Comparison of ENCODE assay signal across 25 cellular contexts in genomic region chr11:120244476-120244875, GRCh38. TPM values are rescaled to one million over a fixed set of nuclear protein-coding genes. Genes with fewer than 3 reads are reported as not detected.
DNase-seq lines count a peak whose midpoint lies in the region; ATAC-seq and TF ChIP-seq lines count a peak whose summit lies in the region.
"Had no signal": no experiment of that assay in that cellular context is flagged by ENCODE, and none has a peak within 500 bp of the region (broad histone marks: within the 10 kb centered on the region; RNA-seq: fewer than 3 reads in every experiment).

No MANE protein-coding gene starts in this region.

- no peaks in the 10 kb centered on the region for H3K36me3 ChIP-seq in spleen
- H3K36me3 ChIP-seq: SJCRH30, thyroid gland had no signal

- CTCF ChIA-PET in activated CD4-positive, alpha-beta memory T cell treated with anti-CD3 and anti-CD28 coated beads for 36 hours (lab: Charles Lee), result interaction anchor here (1.1 to 6.5 kb wide), 4 partner anchors 10 to 57 kb away, joined by 3 to 33 read pairs (median 8); no protein-coding TSS in a partner anchor
- CTCF ChIA-PET in activated CD4-positive, alpha-beta memory T cell treated with anti-CD3 and anti-CD28 coated beads, Interleukin-2, amount 10 ng/mL, durations not matched to agents 7 days and 5 days (lab: Charles Lee), result interaction anchor here (0.6 to 9.6 kb wide), 5 partner anchors 9 to 191 kb away, joined by 3 to 113 read pairs (median 4); no protein-coding TSS in a partner anchor

- no peak overlapping the region for H3K4me3 Mint-ChIP-seq in activated CD4-positive, alpha-beta memory T cell treated with anti-CD3 and anti-CD28 coated beads for 36 hours
- H3K4me3 Mint-ChIP-seq in activated CD4-positive, alpha-beta memory T cell treated with anti-CD3 and anti-CD28 coated beads, Interleukin-2, amount 10 ng/mL, durations not matched to agents 7 days and 5 days, result no peak overlapping the region
- H3K4me3 Mint-ChIP-seq in chondrocyte (ENCODE audit: unreplicated experiment), result no peak overlapping the region
- H3K4me3 Mint-ChIP-seq: CD4-positive, alpha-beta T cell; stimulated activated memory B cell treated with anti-CD40 and anti-IgM and Interleukin-4, amounts not matched to agents 10 μg/mL and 1 μg/mL and 100 μg/mL, for 72 hours had no signal

- intact Hi-C loops in activated CD4-positive, alpha-beta memory T cell treated with anti-CD3 and anti-CD28 coated beads for 36 hours (cut with micrococcal nuclease), result no loop called here
- intact Hi-C loops in spleen (cut with DNase I; ENCODE audit: low total_unique reads), result no loop called here

- peaks cover 0 to 7% (median 3%) of the 10 kb centered on the region in 6 donors for H3K4me1 ChIP-seq in spleen
- H3K4me1 ChIP-seq: SJCRH30 had no signal

- no peak for TF ChIP-seq CTCF in chondrocyte (IDR thresholded peaks at IDR 0.05)
- no peak for TF ChIP-seq CTCF in spleen (IDR thresholded peaks at IDR 0.05 in 8 of 11, conservative IDR thresholded peaks at IDR 0.05 in 3 of 11)

- H3K36me3 Mint-ChIP-seq in activated CD4-positive, alpha-beta memory T cell treated with anti-CD3 and anti-CD28 coated beads for 36 hours, result no peaks in the 10 kb centered on the region
- H3K36me3 Mint-ChIP-seq in activated CD4-positive, alpha-beta memory T cell treated with anti-CD3 and anti-CD28 coated beads, Interleukin-2, amount 10 ng/mL, durations not matched to agents 7 days and 5 days (ENCODE audit: low read depth), result peaks cover 4% of the 10 kb centered on the region
- H3K36me3 Mint-ChIP-seq in chondrocyte (ENCODE audit: low read depth), result no peaks in the 10 kb centered on the region
- H3K36me3 Mint-ChIP-seq: stimulated activated memory B cell treated with anti-CD40 and anti-IgM and Interleukin-4, amounts not matched to agents 10 μg/mL and 1 μg/mL and 100 μg/mL, for 72 hours had no signal

- TF ChIP-seq POLR2A in spleen (IDR thresholded peaks at IDR 0.05), result no peak

- no peak for ATAC-seq in HG03442 (IDR thresholded peaks at IDR 0.05; ENCODE audit: unreplicated experiment)
- no peak for ATAC-seq in HG02973 (IDR thresholded peaks at IDR 0.05; ENCODE audit: unreplicated experiment)
- ATAC-seq: body of pancreas; left ventricle myocardium superior; stimulated activated memory B cell treated with anti-CD40 and anti-IgM and Interleukin-4, amounts not matched to agents 10 μg/mL and 1 μg/mL and 100 μg/mL, for 72 hours had no signal

- no peaks in the 10 kb centered on the region for H3K9me3 ChIP-seq in spleen
- H3K9me3 ChIP-seq: body of pancreas, SJCRH30, thyroid gland had no signal

- H3K27ac Mint-ChIP-seq in activated CD4-positive, alpha-beta memory T cell treated with anti-CD3 and anti-CD28 coated beads for 36 hours, result no peak overlapping the region
- no peak overlapping the region for H3K27ac Mint-ChIP-seq in activated CD4-positive, alpha-beta memory T cell treated with anti-CD3 and anti-CD28 coated beads, Interleukin-2, amount 10 ng/mL, durations not matched to agents 7 days and 5 days
- no peak overlapping the region for H3K27ac Mint-ChIP-seq in chondrocyte (ENCODE audit: unreplicated experiment)
- H3K27ac Mint-ChIP-seq: CD4-positive, alpha-beta T cell; stimulated activated memory B cell treated with anti-CD40 and anti-IgM and Interleukin-4, amounts not matched to agents 10 μg/mL and 1 μg/mL and 100 μg/mL, for 72 hours had no signal

- peak; percentile 25 for DNase-seq in activated CD4-positive, alpha-beta memory T cell treated with anti-CD3 and anti-CD28 coated beads for 36 hours
- no peak for DNase-seq in activated CD4-positive, alpha-beta memory T cell treated with anti-CD3 and anti-CD28 coated beads, Interleukin-2, amount 10 ng/mL, durations not matched to agents 7 days and 5 days
- DNase-seq in NCI-H226 (peak; percentile 73), chondrocyte (ENCODE audit: low spot score) (peak; percentile 15), spleen (peak; percentile 16)
- no peak for DNase-seq in central memory CD4-positive, alpha-beta T cell
- DNase-seq: activated CD4-positive, CD25-positive, alpha-beta regulatory T cell; activated CD8-positive, alpha-beta memory T cell treated with anti-CD3 and anti-CD28 coated beads, Interleukin-2, amount 50 U/mL, for 4 hours; activated naive CD4-positive, alpha-beta T cell; body of pancreas; CD4-positive, alpha-beta T cell; DMS53; GOT3; left ventricle myocardium superior; NCI-H2029 treated with DMSO at 0.1 percent for 48 hours; NCI-H524; retina; SJCRH30; thyroid gland had no signal

- WGBS in spleen, 5 donors, result 59 to 70% (median 65%) methylated on average over 4 of the region's 4 CpGs

- H3K4me3 ChIP-seq in spleen, result no peak overlapping the region
- H3K4me3 ChIP-seq: body of pancreas, SJCRH30, thyroid gland had no signal

- POLR2A ChIA-PET in activated CD4-positive, alpha-beta memory T cell treated with anti-CD3 and anti-CD28 coated beads for 36 hours (lab: Charles Lee), result interaction anchor here (0.5 kb wide), 1 partner anchor 601 kb away, joined by 5 read pairs; no protein-coding TSS in a partner anchor
- POLR2A ChIA-PET in activated CD4-positive, alpha-beta memory T cell treated with anti-CD3 and anti-CD28 coated beads, Interleukin-2, amount 10 ng/mL, durations not matched to agents 7 days and 5 days (lab: Charles Lee), result interaction anchor here (1.3 kb wide), 1 partner anchor 9 kb away, joined by 3 read pairs; no protein-coding TSS in a partner anchor

- H3K27ac ChIP-seq in spleen, result no peak overlapping the region
- H3K27ac ChIP-seq: body of pancreas, epithelial cell of prostate, SJCRH30, thyroid gland had no signal

- no peaks in the 10 kb centered on the region for H3K9me3 Mint-ChIP-seq in activated CD4-positive, alpha-beta memory T cell treated with anti-CD3 and anti-CD28 coated beads for 36 hours
- no peaks in the 10 kb centered on the region for H3K9me3 Mint-ChIP-seq in activated CD4-positive, alpha-beta memory T cell treated with anti-CD3 and anti-CD28 coated beads, Interleukin-2, amount 10 ng/mL, durations not matched to agents 7 days and 5 days
- no peaks in the 10 kb centered on the region for H3K9me3 Mint-ChIP-seq in chondrocyte (ENCODE audit: low read depth)
- H3K9me3 Mint-ChIP-seq: CD4-positive, alpha-beta T cell; stimulated activated memory B cell treated with anti-CD40 and anti-IgM and Interleukin-4, amounts not matched to agents 10 μg/mL and 1 μg/mL and 100 μg/mL, for 72 hours had no signal

- H3K27me3 Mint-ChIP-seq in activated CD4-positive, alpha-beta memory T cell treated with anti-CD3 and anti-CD28 coated beads for 36 hours, result peaks cover 80% of the 10 kb centered on the region
- H3K27me3 Mint-ChIP-seq in activated CD4-positive, alpha-beta memory T cell treated with anti-CD3 and anti-CD28 coated beads, Interleukin-2, amount 10 ng/mL, durations not matched to agents 7 days and 5 days, result peaks cover 78% of the 10 kb centered on the region
- H3K27me3 Mint-ChIP-seq in chondrocyte (ENCODE audit: low read depth), result peaks cover 83% of the 10 kb centered on the region

- peaks cover 31% of the 10 kb centered on the region for H3K4me1 Mint-ChIP-seq in activated CD4-positive, alpha-beta memory T cell treated with anti-CD3 and anti-CD28 coated beads for 36 hours (ENCODE audit: low read depth)
- peaks cover 47% of the 10 kb centered on the region for H3K4me1 Mint-ChIP-seq in activated CD4-positive, alpha-beta memory T cell treated with anti-CD3 and anti-CD28 coated beads, Interleukin-2, amount 10 ng/mL, durations not matched to agents 7 days and 5 days
- peaks cover 11% of the 10 kb centered on the region for H3K4me1 Mint-ChIP-seq in chondrocyte (ENCODE audit: low read depth)

- H3K27me3 ChIP-seq in spleen (replicated peaks in 1 of 7), result peaks cover 3 to 94% (median 26%) of the 10 kb centered on the region in 7 donors
- H3K27me3 ChIP-seq: body of pancreas, thyroid gland had no signal

RNA-seq across cellular contexts. Expression of gene POU2F3, which starts 4.5 kb away (rescaled TPM):
- total RNA-seq in activated CD4-positive, alpha-beta memory T cell treated with anti-CD3 and anti-CD28 coated beads for 36 hours, result not detected
- total RNA-seq in activated CD4-positive, alpha-beta memory T cell treated with anti-CD3 and anti-CD28 coated beads, Interleukin-2, amount 10 ng/mL, durations not matched to agents 7 days and 5 days, result not detected
- total RNA-seq in chondrocyte, result not detected in 3 replicates
- under 1 TPM in 3 of 7 donors, not detected in 4; 0.22 to 0.27 (median 0.26) TPM for total RNA-seq in spleen
- under 1 TPM; 0.04 to 0.16 (median 0.05) TPM for polyA plus RNA-seq in spleen
- total RNA-seq: CD4-positive, alpha-beta T cell; left ventricle myocardium superior; SJCRH30; T-helper 2 cell treated with Interferon-gamma antibody and Interleukin-4, amounts not matched to agents 100 ng/mL and 5 ng/mL, for 36 hours had no signal
- polyA plus RNA-seq: AG04450 had no signal

RNA-seq across cellular contexts. Expression of gene OAF, which starts 33.6 kb away (rescaled TPM):
- total RNA-seq in activated CD4-positive, alpha-beta memory T cell treated with anti-CD3 and anti-CD28 coated beads for 36 hours, result 1 to 10 TPM in 1 of 2 experiments, under 1 TPM in 1; 0.90 to 1.2 TPM
- 1 to 10 TPM; 1.4 to 2.0 TPM for total RNA-seq in activated CD4-positive, alpha-beta memory T cell treated with anti-CD3 and anti-CD28 coated beads, Interleukin-2, amount 10 ng/mL, durations not matched to agents 7 days and 5 days
- total RNA-seq in chondrocyte (5.7 to 12.8 TPM (median 6.6 TPM) in 3 replicates), spleen (100 to 1,000 TPM in 1 of 7 donors, 10 to 100 TPM in 6; 28.3 to 148 (median 82.6) TPM)
- polyA plus RNA-seq in spleen, result 10 to 100 TPM; 10.6 to 44.1 (median 20.5) TPM

Comparison
In these comparisons a context has a peak if more than half of its experiments do, and no peak if none do; other contexts are left out.
1. DNase-seq: peak in activated CD4-positive, alpha-beta memory T cell treated with anti-CD3 and anti-CD28 coated beads for 36 hours (single experiment), NCI-H226 (single experiment), chondrocyte (single experiment) and spleen (single experiment); none in activated CD4-positive, alpha-beta memory T cell treated with anti-CD3 and anti-CD28 coated beads, Interleukin-2, amount 10 ng/mL, durations not matched to agents 7 days and 5 days (single experiment) and central memory CD4-positive, alpha-beta T cell (single experiment).